ENCODE assay signal across 22 cellular contexts in genomic region chr1:218933526-218933925, GRCh38.
DNase-seq lines count a peak whose midpoint lies in the region; ATAC-seq, FAIRE-seq and TF ChIP-seq lines count a peak whose summit lies in the region.
"Had no signal": no experiment of that assay in that cellular context is flagged by ENCODE, and none has a peak within 500 bp of the region (broad histone marks: within the 10 kb centered on the region; RNA-seq: fewer than 3 reads in every experiment).

No MANE protein-coding gene starts in this region.

- no peak for FAIRE-seq in bronchial epithelial cell (lab: Jason Lieb, UNC)

- DNase-seq in Daoy (ENCODE audit: low read depth) = peak; percentile 11
- peak; percentile 10 for DNase-seq in HFF-Myc (ENCODE audit: extremely low read depth, low read depth)
- DNase-seq in bronchial epithelial cell (ENCODE audit: low read depth) = peak; percentile 34
- peak; percentile 88 for DNase-seq in fibroblast of mammary gland (ENCODE audit: low read depth)
- no peak for DNase-seq in nucleus accumbens (lab: John Stamatoyannopoulos, UW)
- no peak for DNase-seq in stimulated activated CD4-positive, alpha-beta T cell treated with anti-CD3 and anti-CD28 coated beads, Interleukin-4, amount 100 ng/mL, for 1 hour
- no peak for DNase-seq in activated naive CD4-positive, alpha-beta T cell (lab: John Stamatoyannopoulos, UW)
- DNase-seq: Calu3; CD8-positive, alpha-beta memory T cell; DMS153; H7; Kasumi-1; MM.1S; NCI-H1092; NCI-H1436 treated with DMSO at 0.1 percent for 48 hours; NCI-H2029; NCI-H345; NCI-H524; NCI-H774; Peyer's patch; SJCRH30 had no signal

- no peak for TF ChIP-seq CTCF in HFF-Myc (IDR thresholded peaks at IDR 0.05; ENCODE audit: low read depth, low read length, missing control alignments)
- TF ChIP-seq CTCF in bronchial epithelial cell (IDR thresholded peaks at IDR 0.05; ENCODE audit: insufficient read depth, low read length, severe bottlenecking) = no peak
- no peak for TF ChIP-seq CTCF in fibroblast of mammary gland (conservative IDR thresholded peaks at IDR 0.05; ENCODE audit: control insufficient read depth, insufficient read depth, low read depth, low read length)

- H3K27me3 ChIP-seq in bronchial epithelial cell (ENCODE audit: control insufficient read depth, insufficient read depth, low read length) = no peaks in the 10 kb centered on the region
- H3K27me3 ChIP-seq: Peyer's patch, SJCRH30 had no signal

- no peaks in the 10 kb centered on the region for H3K36me3 ChIP-seq in bronchial epithelial cell (ENCODE audit: control insufficient read depth, insufficient read depth, low read length)
- H3K36me3 ChIP-seq: Peyer's patch, SJCRH30 had no signal

- ATAC-seq in HG02642 (IDR thresholded peaks at IDR 0.05; ENCODE audit: poor library complexity, unreplicated experiment) = no peak

- H3K4me3 ChIP-seq in HFF-Myc (replicated peaks; ENCODE audit: low read depth, low read length) (no peak overlapping the region), bronchial epithelial cell (ENCODE audit: low read depth, low read length) (no peak overlapping the region), fibroblast of mammary gland (ENCODE audit: control insufficient read depth, low read depth, low read length) (no peak overlapping the region)
- H3K4me3 ChIP-seq: Peyer's patch, SJCRH30 had no signal

Comparison
In these comparisons a context has a peak if more than half of its experiments do, and no peak if none do; other contexts are left out.
1. DNase-seq: peak in Daoy (single experiment), HFF-Myc (single experiment), bronchial epithelial cell (single experiment) and fibroblast of mammary gland (single experiment); none in nucleus accumbens (0 of 56), stimulated activated CD4-positive, alpha-beta T cell treated with anti-CD3 and anti-CD28 coated beads, Interleukin-4, amount 100 ng/mL, for 1 hour (single experiment) and activated naive CD4-positive, alpha-beta T cell (0 of 4).